Comparison of ENCODE assay signal across 8 cellular contexts in genomic region chr15:45200001-45200798, GRCh38. TPM values are rescaled to one million over a fixed set of nuclear protein-coding genes. Genes with fewer than 3 reads are reported as not detected.
DNase-seq lines count a peak whose midpoint lies in the region; ATAC-seq and TF ChIP-seq lines count a peak whose summit lies in the region.

No MANE protein-coding gene starts in this region.

- peaks cover 17% of the 10 kb centered on the region for H3K4me1 Mint-ChIP-seq in activated T-cell treated with anti-CD3 and anti-CD28 coated beads, Interleukin-2, amount 50 U/mL, for 4 hours (ENCODE audit: low read depth)
- peaks cover 4 to 5% of the 10 kb centered on the region in 2 donors for H3K4me1 Mint-ChIP-seq in natural killer cell

- POLR2A ChIA-PET in PC-9 (lab: Charles Lee; ENCODE audit: unreplicated experiment) = interaction anchor here (0.7 to 0.8 kb wide), 2 partner anchors 79 to 202 kb away, joined by 3 to 12 read pairs; a partner anchor contains a TSS

- no peaks in the 10 kb centered on the region for H4K20me1 ChIP-seq in PC-9 (ENCODE audit: insufficient read depth)

- H3K27me3 Mint-ChIP-seq in activated T-cell treated with anti-CD3 and anti-CD28 coated beads, Interleukin-2, amount 50 U/mL, for 4 hours (ENCODE audit: low read depth) = no peaks in the 10 kb centered on the region
- H3K27me3 Mint-ChIP-seq in natural killer cell (ENCODE audit: low read depth in 2 of 2) = no peaks in the 10 kb centered on the region

- H3K4me3 Mint-ChIP-seq in activated T-cell treated with anti-CD3 and anti-CD28 coated beads, Interleukin-2, amount 50 U/mL, for 4 hours = no peak overlapping the region
- H3K4me3 Mint-ChIP-seq in natural killer cell = no peak overlapping the region

- peak; percentile 82 for DNase-seq in DMS153 (lab: John Stamatoyannopoulos, UW)
- DNase-seq in Jurkat, Clone E6-1 (ENCODE audit: low read depth, low spot score) = peak; percentile 96
- peak; percentile 81 to 95 for DNase-seq in PC-9
- DNase-seq in activated T-cell treated with anti-CD3 and anti-CD28 coated beads, Interleukin-2, amount 50 U/mL, for 4 hours = peak; percentile 98
- DNase-seq in fibroblast of mammary gland (ENCODE audit: low read depth) = peak; percentile 96
- peak; percentile 95 for DNase-seq in natural killer cell
- peak; percentile 90 to 98 (median 96) for DNase-seq in stimulated activated naive CD4-positive, alpha-beta T cell (lab: John Stamatoyannopoulos, UW)

- no peaks in the 10 kb centered on the region for H3K79me2 ChIP-seq in PC-9 (ENCODE audit: low read depth)

- CTCF ChIA-PET in PC-9 (lab: Charles Lee) = interaction anchor here (0.6 to 0.9 kb wide), 3 partner anchors 82 to 202 kb away, joined by 3 to 4 read pairs (median 3); a partner anchor contains a TSS

- no peaks in the 10 kb centered on the region for H3K4me1 ChIP-seq in PC-9 (replicated peaks; ENCODE audit: insufficient read depth)

- H3K9me3 Mint-ChIP-seq in activated T-cell treated with anti-CD3 and anti-CD28 coated beads, Interleukin-2, amount 50 U/mL, for 4 hours = no peaks in the 10 kb centered on the region
- H3K9me3 Mint-ChIP-seq in natural killer cell = no peaks in the 10 kb centered on the region

- H3K4me2 ChIP-seq in PC-9 = peak overlapping the region; percentile 97

- no peaks in the 10 kb centered on the region for H3K27me3 ChIP-seq in PC-9 (ENCODE audit: insufficient read depth, low read depth)

- peak overlapping the region; percentile 65 for H3K4me3 ChIP-seq in Jurkat, Clone E6-1 (ENCODE audit: low read length)
- H3K4me3 ChIP-seq in PC-9 = peak overlapping the region; percentile 80
- peak overlapping the region; percentile 67 for H3K4me3 ChIP-seq in fibroblast of mammary gland (ENCODE audit: control insufficient read depth, low read depth, low read length)

- TF ChIP-seq CTCF in PC-9 (conservative IDR thresholded peaks at IDR 0.05) = no peak
- no peak for TF ChIP-seq CTCF in fibroblast of mammary gland (conservative IDR thresholded peaks at IDR 0.05; ENCODE audit: control insufficient read depth, insufficient read depth, low read depth, low read length)
- TF ChIP-seq CTCF in natural killer cell (IDR thresholded peaks at IDR 0.05) = no peak

- TSS peak; percentile 99 for BruUV-seq in PC-9 (replicated peaks; lab: Mats Ljungman, UMichigan)

- H3K9me3 ChIP-seq in PC-9 (ENCODE audit: insufficient read depth, low read depth) = no peaks in the 10 kb centered on the region

- no peak overlapping the region for H3K27ac Mint-ChIP-seq in natural killer cell

- H3K27ac ChIP-seq in PC-9 = peak overlapping the region; percentile 86

- intact Hi-C loops in PC-9 (cut with micrococcal nuclease; ENCODE audit: unreplicated experiment) = loop anchor here (1.0 to 2.0 kb wide), 2 partner anchors 79 to 257 kb away; no protein-coding TSS in a partner anchor
- intact Hi-C loops in natural killer cell (cut with micrococcal nuclease) = loop anchor here (2.0 to 10.0 kb wide), 6 partner anchors 79 to 915 kb away; partner anchors contain the start of genes BLOC1S6 and GOLM2

- no peaks in the 10 kb centered on the region for H3K36me3 Mint-ChIP-seq in activated T-cell treated with anti-CD3 and anti-CD28 coated beads, Interleukin-2, amount 50 U/mL, for 4 hours (ENCODE audit: insufficient read depth)
- no peaks in the 10 kb centered on the region for H3K36me3 Mint-ChIP-seq in natural killer cell

- no peaks in the 10 kb centered on the region for H3K9me2 ChIP-seq in PC-9 (ENCODE audit: insufficient read depth)

- peak overlapping the region; percentile 89 for H2AFZ ChIP-seq in PC-9

- no peaks in the 10 kb centered on the region for H3K36me3 ChIP-seq in PC-9 (ENCODE audit: low read depth)

- ATAC-seq in GM21576 (IDR thresholded peaks at IDR 0.05; ENCODE audit: unreplicated experiment) = peak; percentile 42
- peak; percentile 58 to 59 for ATAC-seq in activated T-cell treated with anti-CD3 and anti-CD28 coated beads, Interleukin-2, amount 50 U/mL, for 4 hours
- ATAC-seq in natural killer cell = peak; percentile 69 to 87 (median 71)

- peaks cover 19% of the 10 kb centered on the region for H3F3A ChIP-seq in PC-9 (ENCODE audit: insufficient read depth, low read depth)

RNA-seq across cellular contexts. Expression of gene SHF, which starts 12.4 kb away (rescaled TPM):
- polyA plus RNA-seq in Jurkat, Clone E6-1 (2012; ENCODE audit: insufficient read depth, insufficient read length) = 13.0 TPM
- 6.1 and 6.3 TPM in 2 replicates for total RNA-seq in PC-9 (2021)
- total RNA-seq in activated T-cell treated with anti-CD3 and anti-CD28 coated beads, Interleukin-2, amount 50 U/mL, for 4 hours = 10 to 100 TPM; 17.5 to 30.5 (median 19.2) TPM
- 1 to 10 TPM in 2 of 3 donors, under 1 TPM in 1; 0.94 to 2.4 (median 1.7) TPM for total RNA-seq in natural killer cell

RNA-seq across cellular contexts. Expression of gene SLC28A2, which starts 51.8 kb away (rescaled TPM):
- polyA plus RNA-seq in Jurkat, Clone E6-1 (2012; ENCODE audit: insufficient read depth, insufficient read length) = not detected
- not detected in 2 replicates for total RNA-seq in PC-9 (2021)
- total RNA-seq in activated T-cell treated with anti-CD3 and anti-CD28 coated beads, Interleukin-2, amount 50 U/mL, for 4 hours = under 1 TPM in 1 of 3 donors, not detected in 2; 0.14 TPM
- not detected for total RNA-seq in natural killer cell

Comparison
In these comparisons a context has a peak if more than half of its experiments do, and no peak if none do; other contexts are left out.
1. Peak in every context shown above with its lines: DNase-seq, ATAC-seq, H3K4me3 ChIP-seq and H3K27ac ChIP-seq.